In the genomic region with DNA sequence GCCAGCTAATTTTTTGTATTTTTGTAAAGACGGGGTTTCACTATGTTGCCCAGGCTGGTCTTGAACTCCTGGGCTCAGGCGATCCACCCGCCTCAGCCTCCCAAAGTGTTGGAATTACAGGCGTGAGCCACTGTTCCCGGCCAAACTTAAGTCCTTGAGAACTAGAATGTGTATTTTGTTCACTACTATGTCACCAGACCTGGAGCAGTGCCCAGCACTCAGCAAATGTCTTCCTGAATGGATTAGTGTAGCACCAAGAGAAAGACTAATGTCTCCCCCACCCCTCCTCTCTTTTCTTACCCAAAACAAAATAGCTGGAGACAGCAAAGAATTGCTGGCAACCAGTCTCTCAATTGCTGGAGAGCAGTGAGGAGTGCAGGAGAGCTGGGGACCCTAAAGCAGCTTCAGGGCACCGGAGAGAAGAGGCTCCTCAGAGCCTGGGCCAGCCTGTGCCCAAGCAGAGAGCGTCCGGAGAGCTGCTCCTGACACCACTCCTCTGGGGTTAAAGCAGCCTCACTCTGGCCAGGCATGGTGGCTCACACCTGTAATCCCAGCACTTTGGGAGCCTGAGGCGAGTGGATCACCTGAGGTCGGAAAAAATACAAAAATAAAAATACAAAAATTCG, we compare ENCODE assay signal across 2 cellular contexts.
TF ChIP-seq lines count a peak whose summit lies in the region.

No MANE protein-coding gene starts in this region.

TF ChIP-seq in SK-N-SH treated with all-trans-retinoic acid at 6 μM for 48 hours, 23 proteins besides CTCF, POLR2A, EP300 and RAD21 (continued from another document):
- TF ChIP-seq PATZ1 (CRISPR knock-in tag; IDR thresholded peaks at IDR 0.05; ENCODE audit: borderline replicate concordance): no peak
- no peak for TF ChIP-seq TSHZ2 (CRISPR knock-in tag; IDR thresholded peaks at IDR 0.05)
- no peak for TF ChIP-seq ISL1 (CRISPR knock-in tag; IDR thresholded peaks at IDR 0.05)
- TF ChIP-seq TCF4 (CRISPR knock-in tag; IDR thresholded peaks at IDR 0.05; ENCODE audit: borderline replicate concordance): no peak
- TF ChIP-seq, protein P1, sequence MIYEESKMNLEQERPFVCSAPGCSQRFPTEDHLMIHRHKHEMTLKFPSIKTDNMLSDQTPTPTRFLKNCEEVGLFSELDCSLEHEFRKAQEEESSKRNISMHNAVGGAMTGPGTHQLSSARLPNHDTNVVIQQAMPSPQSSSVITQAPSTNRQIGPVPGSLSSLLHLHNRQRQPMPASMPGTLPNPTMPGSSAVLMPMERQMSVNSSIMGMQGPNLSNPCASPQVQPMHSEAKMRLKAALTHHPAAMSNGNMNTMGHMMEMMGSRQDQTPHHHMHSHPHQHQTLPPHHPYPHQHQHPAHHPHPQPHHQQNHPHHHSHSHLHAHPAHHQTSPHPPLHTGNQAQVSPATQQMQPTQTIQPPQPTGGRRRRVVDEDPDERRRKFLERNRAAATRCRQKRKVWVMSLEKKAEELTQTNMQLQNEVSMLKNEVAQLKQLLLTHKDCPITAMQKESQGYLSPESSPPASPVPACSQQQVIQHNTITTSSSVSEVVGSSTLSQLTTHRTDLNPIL (CRISPR knock-in tag; IDR thresholded peaks at IDR 0.05; ENCODE audit: low read depth): no peak
- no peak for TF ChIP-seq ARNTL (CRISPR knock-in tag; IDR thresholded peaks at IDR 0.05; ENCODE audit: borderline replicate concordance, low read depth)
- no peak for TF ChIP-seq CSDC2 (CRISPR knock-in tag; IDR thresholded peaks at IDR 0.05)
- no peak for TF ChIP-seq ZFP3 (CRISPR knock-in tag; IDR thresholded peaks at IDR 0.05)
- no peak for TF ChIP-seq PPARA (CRISPR knock-in tag; IDR thresholded peaks at IDR 0.05; ENCODE audit: borderline replicate concordance)
- TF ChIP-seq, protein P2, sequence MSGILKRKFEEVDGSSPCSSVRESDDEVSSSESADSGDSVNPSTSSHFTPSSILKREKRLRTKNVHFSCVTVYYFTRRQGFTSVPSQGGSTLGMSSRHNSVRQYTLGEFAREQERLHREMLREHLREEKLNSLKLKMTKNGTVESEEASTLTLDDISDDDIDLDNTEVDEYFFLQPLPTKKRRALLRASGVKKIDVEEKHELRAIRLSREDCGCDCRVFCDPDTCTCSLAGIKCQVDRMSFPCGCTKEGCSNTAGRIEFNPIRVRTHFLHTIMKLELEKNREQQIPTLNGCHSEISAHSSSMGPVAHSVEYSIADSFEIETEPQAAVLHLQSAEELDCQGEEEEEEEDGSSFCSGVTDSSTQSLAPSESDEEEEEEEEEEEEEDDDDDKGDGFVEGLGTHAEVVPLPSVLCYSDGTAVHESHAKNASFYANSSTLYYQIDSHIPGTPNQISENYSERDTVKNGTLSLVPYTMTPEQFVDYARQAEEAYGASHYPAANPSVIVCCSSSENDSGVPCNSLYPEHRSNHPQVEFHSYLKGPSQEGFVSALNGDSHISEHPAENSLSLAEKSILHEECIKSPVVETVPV (CRISPR knock-in tag; IDR thresholded peaks at IDR 0.05): no peak
- no peak for TF ChIP-seq GLIS3 (CRISPR knock-in tag; IDR thresholded peaks at IDR 0.05)
- no peak for TF ChIP-seq ESRRG (CRISPR knock-in tag; IDR thresholded peaks at IDR 0.05)
- no peak for TF ChIP-seq RARB (CRISPR knock-in tag; IDR thresholded peaks at IDR 0.05)

TF ChIP-seq in SK-N-SH, 30 proteins besides CTCF, POLR2A, EP300 and RAD21 (continued from another document):
- no peak for TF ChIP-seq REST (IDR thresholded peaks at IDR 0.05; ENCODE audit: low read depth, low read length)
- TF ChIP-seq TCF12 (IDR thresholded peaks at IDR 0.05): no peak
- no peak for TF ChIP-seq CHD2 (IDR thresholded peaks at IDR 0.05; ENCODE audit: low read length, partially characterized antibody)
- TF ChIP-seq, protein P3, sequence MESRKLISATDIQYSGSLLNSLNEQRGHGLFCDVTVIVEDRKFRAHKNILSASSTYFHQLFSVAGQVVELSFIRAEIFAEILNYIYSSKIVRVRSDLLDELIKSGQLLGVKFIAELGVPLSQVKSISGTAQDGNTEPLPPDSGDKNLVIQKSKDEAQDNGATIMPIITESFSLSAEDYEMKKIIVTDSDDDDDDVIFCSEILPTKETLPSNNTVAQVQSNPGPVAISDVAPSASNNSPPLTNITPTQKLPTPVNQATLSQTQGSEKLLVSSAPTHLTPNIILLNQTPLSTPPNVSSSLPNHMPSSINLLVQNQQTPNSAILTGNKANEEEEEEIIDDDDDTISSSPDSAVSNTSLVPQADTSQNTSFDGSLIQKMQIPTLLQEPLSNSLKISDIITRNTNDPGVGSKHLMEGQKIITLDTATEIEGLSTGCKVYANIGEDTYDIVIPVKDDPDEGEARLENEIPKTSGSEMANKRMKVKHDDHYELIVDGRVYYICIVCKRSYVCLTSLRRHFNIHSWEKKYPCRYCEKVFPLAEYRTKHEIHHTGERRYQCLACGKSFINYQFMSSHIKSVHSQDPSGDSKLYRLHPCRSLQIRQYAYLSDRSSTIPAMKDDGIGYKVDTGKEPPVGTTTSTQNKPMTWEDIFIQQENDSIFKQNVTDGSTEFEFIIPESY (IDR thresholded peaks at IDR 0.05; ENCODE audit: borderline replicate concordance, low read depth): no peak
- no peak for TF ChIP-seq FOXM1 (IDR thresholded peaks at IDR 0.05; ENCODE audit: low read depth)
- TF ChIP-seq RXRA (IDR thresholded peaks at IDR 0.05; ENCODE audit: borderline replicate concordance, low read depth): no peak
- TF ChIP-seq RCOR1 (IDR thresholded peaks at IDR 0.05; ENCODE audit: low read length): no peak
- TF ChIP-seq, protein P4, sequence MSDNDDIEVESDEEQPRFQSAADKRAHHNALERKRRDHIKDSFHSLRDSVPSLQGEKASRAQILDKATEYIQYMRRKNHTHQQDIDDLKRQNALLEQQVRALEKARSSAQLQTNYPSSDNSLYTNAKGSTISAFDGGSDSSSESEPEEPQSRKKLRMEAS (IDR thresholded peaks at IDR 0.05; ENCODE audit: low read depth): no peak
- no peak for TF ChIP-seq ELF1 (IDR thresholded peaks at IDR 0.05)
- no peak for TF ChIP-seq SMC3 (IDR thresholded peaks at IDR 0.05; ENCODE audit: low read depth, low read length)
- no peak for TF ChIP-seq RFX5 (IDR thresholded peaks at IDR 0.05; ENCODE audit: low read length)
- no peak for TF ChIP-seq EZH2phosphoT487 (IDR thresholded peaks at IDR 0.05; ENCODE audit: borderline replicate concordance, low read depth)
